ENCODE assay signal across 21 cellular contexts in the genomic region with DNA sequence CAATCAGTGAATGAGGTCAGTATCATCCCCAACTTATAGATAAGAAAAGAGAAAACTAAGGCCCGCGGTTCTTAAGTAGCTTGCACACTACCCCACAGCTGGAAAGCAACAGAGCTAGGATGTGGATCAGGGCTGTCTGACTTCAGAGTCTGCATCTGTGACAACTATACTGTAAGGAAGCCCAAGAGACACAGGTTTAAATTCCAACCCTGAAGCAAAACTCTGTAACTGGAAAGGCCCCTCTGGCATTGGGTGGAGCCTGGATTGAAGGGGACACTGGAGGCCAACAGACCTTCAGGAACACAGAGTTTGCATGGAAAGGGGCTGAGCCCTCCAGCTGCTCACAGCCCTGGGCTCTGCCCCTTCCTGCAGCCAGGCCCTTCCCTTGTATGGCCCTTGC. TPM values are rescaled to one million over a fixed set of nuclear protein-coding genes. Genes with fewer than 3 reads are reported as not detected.
"Had no signal": no experiment of that assay in that cellular context is flagged by ENCODE, and none has a peak within 500 bp of the region (broad histone marks: within the 10 kb centered on the region; RNA-seq: fewer than 3 reads in every experiment).

No MANE protein-coding gene starts in this region.

- H3K9me3 ChIP-seq: colonic mucosa, right lobe of liver had no signal

- H3K4me3 Mint-ChIP-seq: activated T-cell treated with anti-CD3 and anti-CD28 coated beads, Interleukin-2, amount 50 U/mL, for 24 hours; activated T-helper 17 cell treated with anti-CD3 and anti-CD28 coated beads, Interleukin-2, amount 50 U/mL, for 72 hours; nephron progenitor cell; T-helper 1 cell treated with Interleukin-12 subunit alpha and Interleukin-12 subunit beta and Interleukin-4 antibody, amounts not matched to agents 30 μg/mL and 1 μg/mL, for 36 hours; WTC11 had no signal

- H3K27ac Mint-ChIP-seq: activated T-cell treated with anti-CD3 and anti-CD28 coated beads, Interleukin-2, amount 50 U/mL, for 24 hours; activated T-helper 17 cell treated with anti-CD3 and anti-CD28 coated beads, Interleukin-2, amount 50 U/mL, for 72 hours; nephron progenitor cell; T-helper 1 cell treated with Interleukin-12 subunit alpha and Interleukin-12 subunit beta and Interleukin-4 antibody, amounts not matched to agents 30 μg/mL and 1 μg/mL, for 36 hours; WTC11 had no signal

- H3K27ac ChIP-seq: colonic mucosa, right lobe of liver, skin epidermis had no signal

- H3K9me3 Mint-ChIP-seq: activated naive CD4-positive, alpha-beta T cell treated with anti-CD3 and anti-CD28 coated beads, Interleukin-2, amount 50 U/mL, for 72 hours; activated T-cell treated with anti-CD3 and anti-CD28 coated beads, Interleukin-2, amount 50 U/mL, for 24 hours; activated T-helper 17 cell treated with anti-CD3 and anti-CD28 coated beads, Interleukin-2, amount 50 U/mL, for 72 hours; nephron progenitor cell; T-helper 1 cell treated with Interleukin-12 subunit alpha and Interleukin-12 subunit beta and Interleukin-4 antibody, amounts not matched to agents 30 μg/mL and 1 μg/mL, for 36 hours; WTC11 had no signal

- H3K4me3 ChIP-seq: colonic mucosa, right lobe of liver, skin epidermis had no signal

- H3K27me3 ChIP-seq: colonic mucosa, right lobe of liver had no signal

- H3K36me3 Mint-ChIP-seq: activated naive CD4-positive, alpha-beta T cell treated with anti-CD3 and anti-CD28 coated beads, Interleukin-2, amount 50 U/mL, for 72 hours; WTC11 had no signal

- ATAC-seq: activated naive CD4-positive, alpha-beta T cell treated with anti-CD3 and anti-CD28 coated beads, Interleukin-2, amount 50 U/mL, for 72 hours; activated T-helper 17 cell treated with anti-CD3 and anti-CD28 coated beads, Interleukin-2, amount 50 U/mL, for 72 hours; right lobe of liver had no signal

- DNase-seq: activated CD4-positive, alpha-beta T cell treated with anti-CD3 and anti-CD28 coated beads, Interleukin-2, amount 50 U/mL, for 4 hours; activated CD8-positive, alpha-beta memory T cell treated with anti-CD3 and anti-CD28 coated beads for 24 hours; activated CD8-positive, alpha-beta memory T cell treated with anti-CD3 and anti-CD28 coated beads, Interleukin-2, amount 50 U/mL, for 4 hours; activated T-cell treated with anti-CD3 and anti-CD28 coated beads, Interleukin-2, amount 50 U/mL, for 24 hours; central memory CD4-positive, alpha-beta T cell; colonic mucosa; foreskin fibroblast; nephron progenitor cell; nucleus accumbens; stimulated activated CD4-positive, alpha-beta T cell treated with anti-CD3 and anti-CD28 coated beads, Interleukin-15, amount 100 ng/mL, for 24 hours; stimulated activated CD4-positive, alpha-beta T cell treated with anti-CD3 and anti-CD28 coated beads, Interleukin-4, amount 100 ng/mL, for 1 hour; stimulated activated naive CD4-positive, alpha-beta T cell treated with Interleukin-2 at 50 U/mL for 16 hours; T1000 had no signal

- H3K36me3 ChIP-seq: colonic mucosa, right lobe of liver had no signal

- H3K4me1 ChIP-seq: colonic mucosa, right lobe of liver had no signal

RNA-seq across cellular contexts. Expression of gene LGR6, which starts 40.2 kb away (rescaled TPM):
- total RNA-seq: epithelial cell of proximal tubule, fibroblast of lung had no signal
